In genomic region chr7:208816-209215, GRCh38 we compare ENCODE assay signal across 19 cellular contexts. TPM values are rescaled to one million over a fixed set of nuclear protein-coding genes. Genes with fewer than 3 reads are reported as not detected.
DNase-seq lines count a peak whose midpoint lies in the region; ATAC-seq and FAIRE-seq lines count a peak whose summit lies in the region.
"Had no signal": no experiment of that assay in that cellular context is flagged by ENCODE, and none has a peak within 500 bp of the region (broad histone marks: within the 10 kb centered on the region; RNA-seq: fewer than 3 reads in every experiment).

No MANE protein-coding gene starts in this region.

- ATAC-seq in GM21576 (IDR thresholded peaks at IDR 0.05; ENCODE audit: unreplicated experiment) (no peak), HG03521 (IDR thresholded peaks at IDR 0.05; ENCODE audit: unreplicated experiment) (no peak)
- ATAC-seq: CD8-positive, alpha-beta T cell had no signal

- H3K4me3 ChIP-seq in BLaER1, result no peak overlapping the region
- H3K4me3 ChIP-seq: A549 had no signal

- H3K27me3 ChIP-seq in BLaER1, result no peaks in the 10 kb centered on the region

- peaks cover 38% of the 10 kb centered on the region for H3K4me1 ChIP-seq in BLaER1
- H3K4me1 ChIP-seq: A549, Caco-2 had no signal

- H3K9me3 ChIP-seq in BLaER1, result peaks cover 28% of the 10 kb centered on the region
- H3K9me3 ChIP-seq: Caco-2 had no signal

- no peak overlapping the region for H3K27ac ChIP-seq in BLaER1
- H3K27ac ChIP-seq: 22Rv1, A549, C4-2B had no signal

- peaks cover 85% of the 10 kb centered on the region for H3K36me3 ChIP-seq in BLaER1

- FAIRE-seq in HTR-8/SVneo (lab: Jason Lieb, UNC), result peak; percentile 49
- FAIRE-seq: A549, D721Med, G401.6, GM12891 had no signal

- DNase-seq in HTR-8/SVneo (ENCODE audit: insufficient read length, low spot score) (no peak), RPMI7951 (ENCODE audit: low read depth) (peak; percentile 26), iPS-NIHi11 (ENCODE audit: low spot score) (no peak)
- DNase-seq: AML-193; Caco-2; Calu3; CD4-positive, alpha-beta T cell; CD8-positive, alpha-beta T cell; DMS79 treated with DMSO at 0.1 percent for 48 hours; GF-D8 had no signal

- H4K20me1 ChIP-seq in BLaER1, result peaks cover 70% of the 10 kb centered on the region

- H3K4me2 ChIP-seq in BLaER1, result peak overlapping the region; percentile 61
- H3K4me2 ChIP-seq: A549 had no signal

- no peak overlapping the region for H3K9ac ChIP-seq in BLaER1

RNA-seq across cellular contexts. Expression of gene FAM20C, which starts 16.4 kb away (rescaled TPM):
- total RNA-seq in RPMI7951 (2014; rRNA removed; shearing (Covaris generic)), result 256 and 312 TPM in 2 replicates
